In the genomic region with DNA sequence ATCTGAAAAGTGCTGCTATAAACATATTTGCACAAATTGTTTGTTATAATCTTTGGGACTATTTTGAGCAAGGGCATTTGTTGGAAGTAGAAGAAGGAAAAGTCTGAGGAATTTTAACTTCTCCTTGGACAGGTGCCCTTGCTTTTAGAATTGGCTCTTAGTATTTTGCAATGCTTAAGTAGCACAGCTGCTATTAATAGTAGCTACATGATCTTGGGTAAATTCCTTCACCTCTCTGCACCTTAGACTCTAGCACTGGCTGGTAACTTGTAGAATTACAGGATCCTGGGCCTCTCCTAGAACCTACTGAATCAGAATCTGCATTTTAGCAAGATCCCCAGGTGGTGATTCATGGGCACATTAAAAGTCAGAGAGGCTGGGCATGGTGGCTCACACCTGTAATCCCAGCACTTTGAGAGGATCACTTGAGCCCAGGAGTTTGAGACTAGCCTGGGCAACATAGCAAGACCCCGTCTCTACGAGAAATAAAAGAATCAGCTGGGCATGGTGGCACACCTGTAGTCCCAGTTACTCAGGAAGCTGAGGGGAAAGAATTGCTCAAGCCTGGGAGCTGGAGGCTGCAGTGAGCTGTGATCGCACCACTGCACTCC, we compare ENCODE assay signal across 16 cellular contexts.
"Had no signal": no experiment of that assay in that cellular context is flagged by ENCODE, and none has a peak within 500 bp of the region (broad histone marks: within the 10 kb centered on the region; RNA-seq: fewer than 3 reads in every experiment).

No MANE protein-coding gene starts in this region.

- H3K4me1 ChIP-seq: pancreas had no signal

- H3K36me3 ChIP-seq: heart left ventricle, pancreas had no signal

- FAIRE-seq: frontal cortex, pancreas had no signal

- H3K4me3 ChIP-seq: coronary artery, heart left ventricle, pancreas had no signal

- H3K27me3 ChIP-seq: heart left ventricle, pancreas had no signal

- H3K27ac ChIP-seq: coronary artery, heart left ventricle, pancreas had no signal

- ATAC-seq: activated CD8-positive, alpha-beta T cell treated with anti-CD3 and anti-CD28 coated beads, Interleukin-2, amount 10 ng/mL, durations not matched to agents 7 days and 5 days; activated T-cell treated with anti-CD3 and anti-CD28 coated beads, Interleukin-2, amount 50 U/mL, for 4 hours; heart left ventricle; natural killer cell; pancreas; SK-N-SH treated with all-trans-retinoic acid at 6 μM for 48 hours; stimulated activated naive CD8-positive, alpha-beta T cell treated with anti-CD3 and anti-CD28 coated beads, Interleukin-15, Interleukin-2, amounts not matched to agents 100 U/mL and 50 U/mL, for 24 hours had no signal

- H3K9me3 ChIP-seq: pancreas had no signal

- DNase-seq: activated CD4-positive, alpha-beta T cell treated with anti-CD3 and anti-CD28 coated beads, Interleukin-2, amount 10 ng/mL, durations not matched to agents 24 days and 14 days; activated CD8-positive, alpha-beta T cell treated with anti-CD3 and anti-CD28 coated beads, Interleukin-2, amount 10 ng/mL, durations not matched to agents 7 days and 5 days; activated naive CD4-positive, alpha-beta T cell treated with anti-CD3 and anti-CD28 coated beads for 36 hours; activated T-cell treated with anti-CD3 and anti-CD28 coated beads, Interleukin-2, amount 50 U/mL, for 4 hours; kidney glomerular epithelial cell; natural killer cell; stimulated activated CD4-positive, alpha-beta T cell treated with anti-CD3 and anti-CD28 coated beads, Interleukin-2, amount 100 ng/mL, for 24 hours; stimulated activated naive CD8-positive, alpha-beta T cell treated with anti-CD3 and anti-CD28 coated beads, Interleukin-15, Interleukin-2, amounts not matched to agents 100 U/mL and 50 U/mL, for 24 hours; T-helper 1 cell; T1000; trophoblast cell had no signal
